17 cellular contexts compared by ENCODE assay signal in the genomic region with DNA sequence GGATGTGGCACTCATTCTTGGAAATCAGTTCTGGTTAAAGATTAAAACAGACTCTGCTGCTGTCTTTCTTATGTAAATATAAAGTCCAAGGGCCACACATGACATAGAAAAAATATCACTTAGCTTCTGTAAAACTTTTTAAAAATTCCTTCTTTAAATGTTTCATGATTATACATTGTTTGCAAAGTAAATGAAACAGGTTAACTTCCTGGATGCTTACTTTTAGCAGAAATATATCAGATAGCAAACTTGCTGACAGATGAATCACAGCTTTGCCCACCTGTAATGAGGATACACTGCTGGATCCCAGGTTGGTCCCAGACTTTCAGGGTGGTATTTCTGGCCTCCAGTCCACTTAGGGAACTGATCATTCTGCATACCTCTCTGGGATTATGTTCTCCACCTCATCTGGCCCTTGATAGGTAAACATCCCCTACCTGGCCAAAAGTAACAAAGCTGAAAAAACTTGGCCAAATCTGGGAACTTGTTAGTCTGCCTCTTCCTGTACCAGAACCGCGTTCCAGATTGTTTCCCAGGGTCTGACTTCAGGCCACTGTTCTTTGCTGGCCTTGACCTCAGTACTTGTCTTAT.
DNase-seq lines count a peak whose midpoint lies in the region; ATAC-seq, FAIRE-seq and TF ChIP-seq lines count a peak whose summit lies in the region.
"Had no signal": no experiment of that assay in that cellular context is flagged by ENCODE, and none has a peak within 500 bp of the region (broad histone marks: within the 10 kb centered on the region; RNA-seq: fewer than 3 reads in every experiment).

No MANE protein-coding gene starts in this region.

- DNase-seq in MM.1S (no peak), mesendoderm (no peak)
- DNase-seq: EL, H7, Kasumi-1, MV-4-11, NCI-H1436, NCI-H2029 treated with DMSO at 0.1 percent for 48 hours, NCI-H510A treated with DMSO at 0.1 percent for 48 hours had no signal

- H3K79me1 ChIP-seq in mesendoderm (ENCODE audit: low read length), result no peaks in the 10 kb centered on the region

- H3K36me3 ChIP-seq in OCI-LY3 (replicated peaks; ENCODE audit: low read depth, low read length) (no peaks in the 10 kb centered on the region), MM.1S (replicated peaks; ENCODE audit: insufficient read depth, low read length) (no peaks in the 10 kb centered on the region), mesendoderm (ENCODE audit: control insufficient read depth, insufficient read depth, low read length) (no peaks in the 10 kb centered on the region)
- H3K36me3 ChIP-seq: SJSA1 had no signal

- no peaks in the 10 kb centered on the region for H3K9me2 ChIP-seq in MM.1S (replicated peaks; ENCODE audit: insufficient read depth, low read length)

- H3K9me3 ChIP-seq in OCI-LY3 (ENCODE audit: insufficient read depth, low read length) (no peaks in the 10 kb centered on the region), MM.1S (replicated peaks; ENCODE audit: insufficient read depth, low read length) (no peaks in the 10 kb centered on the region)
- H3K9me3 ChIP-seq: SJSA1 had no signal

- H3K4me2 ChIP-seq in OCI-LY3 (ENCODE audit: low read length) (peak overlapping the region; percentile 20), MM.1S (ENCODE audit: low read depth, low read length) (no peak overlapping the region), mesendoderm (ENCODE audit: low read length) (no peak overlapping the region)

- no peak overlapping the region for H4K5ac ChIP-seq in mesendoderm (ENCODE audit: low read length)

- no peak overlapping the region for H2AFZ ChIP-seq in OCI-LY3 (ENCODE audit: low read depth, low read length)
- H2AFZ ChIP-seq in MM.1S (ENCODE audit: low read length), result no peak overlapping the region

- H3K27me3 ChIP-seq in OCI-LY3 (ENCODE audit: low read depth, low read length), result no peaks in the 10 kb centered on the region
- H3K27me3 ChIP-seq in MM.1S (replicated peaks; ENCODE audit: insufficient read depth, low read length), result no peaks in the 10 kb centered on the region
- no peaks in the 10 kb centered on the region for H3K27me3 ChIP-seq in mesendoderm (ENCODE audit: insufficient read depth, low read length, poor library complexity)
- H3K27me3 ChIP-seq: SJSA1 had no signal

- ATAC-seq in SK-N-SH treated with all-trans-retinoic acid at 6 μM for 48 hours (no peak), HG02623 (IDR thresholded peaks at IDR 0.05; ENCODE audit: unreplicated experiment) (no peak)

- H3K4me3 ChIP-seq in OCI-LY3 (ENCODE audit: low read length) (no peak overlapping the region), MM.1S (ENCODE audit: low read length) (no peak overlapping the region), mesendoderm (ENCODE audit: low read length) (no peak overlapping the region)
- H3K4me3 ChIP-seq: SJSA1 had no signal

- H3K79me2 ChIP-seq in OCI-LY3 (ENCODE audit: low read length) (no peaks in the 10 kb centered on the region), MM.1S (ENCODE audit: low read length) (no peaks in the 10 kb centered on the region), mesendoderm (ENCODE audit: control insufficient read depth, insufficient read depth, low read length) (no peaks in the 10 kb centered on the region)

- H3K4me3 Mint-ChIP-seq in nephron, result no peak overlapping the region

- H3F3A ChIP-seq in MM.1S (ENCODE audit: insufficient read depth, low read length), result no peaks in the 10 kb centered on the region

- H3K9me3 Mint-ChIP-seq in nephron, result no peaks in the 10 kb centered on the region

- H3K9ac ChIP-seq in OCI-LY3 (ENCODE audit: low read length) (no peak overlapping the region), MM.1S (ENCODE audit: low read length) (no peak overlapping the region), mesendoderm (ENCODE audit: low read length) (no peak overlapping the region)

- no peak overlapping the region for H3K4ac ChIP-seq in mesendoderm (ENCODE audit: low read depth, low read length)

- no peaks in the 10 kb centered on the region for H3K4me1 Mint-ChIP-seq in nephron

- FAIRE-seq in islet of Langerhans (lab: Jason Lieb, UNC), result peak; percentile 70
- FAIRE-seq: A204.1 had no signal

- peak overlapping the region in 2 of 3 experiments; percentile 13 to 76 for H3K27ac Mint-ChIP-seq in nephron

- H2BK120ac ChIP-seq in mesendoderm (ENCODE audit: low read depth, low read length), result no peak overlapping the region

- no peak overlapping the region for H3K56ac ChIP-seq in mesendoderm (ENCODE audit: low read length)

- H3K36me3 Mint-ChIP-seq in nephron (ENCODE audit: low read depth), result no peaks in the 10 kb centered on the region

- H3K23ac ChIP-seq in mesendoderm (ENCODE audit: low read length), result no peak overlapping the region

- no peak overlapping the region for H2BK15ac ChIP-seq in mesendoderm (replicated peaks; ENCODE audit: low read depth)

- H3K18ac ChIP-seq in mesendoderm (ENCODE audit: low read length), result no peak overlapping the region

- no peak overlapping the region for H2AK5ac ChIP-seq in mesendoderm (ENCODE audit: low read length)

- TF ChIP-seq CTCF in 22Rv1 (IDR thresholded peaks at IDR 0.05), result no peak
- no peak for TF ChIP-seq CTCF in OCI-LY3 (IDR thresholded peaks at IDR 0.05; ENCODE audit: low read depth, low read length)
- TF ChIP-seq CTCF in nephron (IDR thresholded peaks at IDR 0.05; ENCODE audit: unreplicated experiment in 3 of 3), result no peak
- TF ChIP-seq CTCF in MM.1S (IDR thresholded peaks at IDR 0.05; ENCODE audit: low read length), result no peak

- H3K4me1 ChIP-seq in OCI-LY3 (ENCODE audit: low read length), result peaks cover 17% of the 10 kb centered on the region
- H3K4me1 ChIP-seq in MM.1S (ENCODE audit: low read length), result no peaks in the 10 kb centered on the region
- no peaks in the 10 kb centered on the region for H3K4me1 ChIP-seq in mesendoderm (ENCODE audit: control insufficient read depth, low read depth, low read length)
- H3K4me1 ChIP-seq: SJSA1 had no signal

- H4K20me1 ChIP-seq in OCI-LY3 (ENCODE audit: insufficient read depth, low read length) (no peaks in the 10 kb centered on the region), MM.1S (ENCODE audit: insufficient read depth, low read length) (no peaks in the 10 kb centered on the region)

- H3K27me3 Mint-ChIP-seq in nephron (ENCODE audit: low read depth), result peaks cover 3% of the 10 kb centered on the region

- H3K27ac ChIP-seq in 22Rv1 (peak overlapping the region; percentile 26), OCI-LY3 (ENCODE audit: low read length) (no peak overlapping the region), MM.1S (ENCODE audit: low read length) (no peak overlapping the region), mesendoderm (ENCODE audit: low read depth, low read length) (no peak overlapping the region)
- H3K27ac ChIP-seq: SJSA1 had no signal

- no CpG with 5 or more reads among the region's 2 CpGs for WGBS in mesendoderm (ENCODE audit: extremely low coverage, insufficient coverage, low lambda C conversion rate)

- no peak overlapping the region for H4K8ac ChIP-seq in mesendoderm (ENCODE audit: low read depth, low read length)

- H2BK5ac ChIP-seq in mesendoderm (ENCODE audit: low read length), result no peak overlapping the region

TF ChIP-seq in SK-N-SH treated with all-trans-retinoic acid at 6 μM for 48 hours, 23 proteins besides CTCF, POLR2A, EP300 and RAD21:
- TF ChIP-seq ESRRG (CRISPR knock-in tag; IDR thresholded peaks at IDR 0.05), result no peak
